1 cellular context compared by ENCODE assay signal in genomic region chr1:235835226-235835625, GRCh38.
TF ChIP-seq lines count a peak whose summit lies in the region.

No MANE protein-coding gene starts in this region.

TF ChIP-seq in K562, 482 proteins besides CTCF, POLR2A, EP300 and RAD21 (continued from another document):
- TF ChIP-seq CEBPZ (IDR thresholded peaks at IDR 0.05; ENCODE audit: borderline replicate concordance, low read depth, low read length) = no peak
- no peak for TF ChIP-seq KDM5B (IDR thresholded peaks at IDR 0.05; ENCODE audit: insufficient replicate concordance, low read depth, low read length)
- no peak for TF ChIP-seq BCLAF1 (IDR thresholded peaks at IDR 0.05; ENCODE audit: borderline replicate concordance in 1 of 2, control insufficient read depth in 1 of 2, low read depth in 2 of 2, low read length in 1 of 2)
- no peak for TF ChIP-seq NR3C1 (CRISPR knock-in tag; IDR thresholded peaks at IDR 0.05)
- TF ChIP-seq ZNF589 (CRISPR knock-in tag; IDR thresholded peaks at IDR 0.05; ENCODE audit: low read depth) = no peak
- TF ChIP-seq MAFK (IDR thresholded peaks at IDR 0.05; ENCODE audit: low read length) = no peak
- no peak for TF ChIP-seq ZBTB40 (IDR thresholded peaks at IDR 0.05)
- no peak for TF ChIP-seq ZBTB40 (CRISPR knock-in tag; IDR thresholded peaks at IDR 0.05)
